In the genomic region with DNA sequence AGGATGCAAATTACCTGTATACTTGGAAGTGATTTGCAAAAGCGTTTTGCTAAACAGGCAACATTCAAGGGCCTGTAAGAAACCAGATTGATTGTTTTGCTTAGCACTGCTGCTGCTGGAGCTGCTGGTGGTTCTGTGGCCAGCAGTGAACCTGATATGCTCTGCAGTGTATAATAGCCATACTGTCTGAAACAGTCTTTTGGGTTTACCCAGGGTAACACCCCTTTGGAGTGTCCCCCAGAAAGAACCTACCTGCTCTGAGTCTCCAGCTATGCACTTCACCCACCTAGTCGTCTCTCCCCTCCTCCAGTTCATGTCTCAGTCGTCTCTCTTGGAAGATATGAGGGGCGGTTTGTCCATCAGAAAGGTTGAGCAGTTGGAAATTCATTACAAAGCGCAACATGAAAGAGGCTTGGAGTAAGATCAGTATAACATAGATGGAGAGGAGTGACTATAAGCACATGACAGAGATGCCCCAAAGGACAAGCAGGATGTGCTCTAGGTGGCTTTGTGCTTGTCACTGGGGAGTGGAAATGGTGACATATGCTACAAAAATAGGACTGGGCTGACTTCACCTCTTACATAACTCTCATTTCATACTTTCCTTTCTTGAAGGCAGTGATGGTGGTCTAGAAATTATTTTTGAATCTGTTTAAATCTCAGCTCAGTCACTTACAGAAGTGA, we compare ENCODE assay signal across 10 cellular contexts. TPM values are rescaled to one million over a fixed set of nuclear protein-coding genes. Genes with fewer than 3 reads are reported as not detected.
DNase-seq lines count a peak whose midpoint lies in the region; ATAC-seq, FAIRE-seq and TF ChIP-seq lines count a peak whose summit lies in the region.
"Had no signal": no experiment of that assay in that cellular context is flagged by ENCODE, and none has a peak within 500 bp of the region (broad histone marks: within the 10 kb centered on the region; RNA-seq: fewer than 3 reads in every experiment).

No MANE protein-coding gene starts in this region.

- H3K36me3 ChIP-seq in Karpas-422 (ENCODE audit: insufficient read depth, low read length) = peaks cover under 1% of the 10 kb centered on the region; the same call in 1 of the 2 replicates

- H3K4me3 Mint-ChIP-seq in glutamatergic neuron (ENCODE audit: unreplicated experiment) = peak overlapping the region; percentile 95

- no peak overlapping the region for H2AFZ ChIP-seq in Karpas-422 (ENCODE audit: low read length)

- H3K4me1 ChIP-seq in Karpas-422 (ENCODE audit: low read length) = peaks cover 52% of the 10 kb centered on the region

- peak; percentile 81 for FAIRE-seq in GM12892 (lab: Jason Lieb, UNC)

- peak; percentile 31 for ATAC-seq in GM21526 (IDR thresholded peaks at IDR 0.05; ENCODE audit: low FRiP score, unreplicated experiment)
- ATAC-seq in GM19455 (IDR thresholded peaks at IDR 0.05; ENCODE audit: unreplicated experiment) = no peak
- ATAC-seq in GM19023 (IDR thresholded peaks at IDR 0.05; ENCODE audit: unreplicated experiment) = no peak

- peaks cover 28% of the 10 kb centered on the region for H4K20me1 ChIP-seq in Karpas-422 (ENCODE audit: insufficient read depth, low read depth, low read length)

- no peak for TF ChIP-seq CTCF in glutamatergic neuron (IDR thresholded peaks at IDR 0.05; ENCODE audit: partially characterized antibody, unreplicated experiment)

- DNase-seq in GM12892 (ENCODE audit: insufficient read length) (no peak), Karpas-422 (peak; percentile 79), glutamatergic neuron (no peak), NCI-H345 treated with DMSO at 0.1 percent for 48 hours (lab: John Stamatoyannopoulos, UW; ENCODE audit: unreplicated experiment) (no peak), hepatic stellate cell (ENCODE audit: low spot score) (no peak)
- DNase-seq: mammary epithelial cell; NK-92 treated with Interleukin-12 subunit alpha and Interleukin-12 subunit beta, amount 100 ng/mL, for 24 hours had no signal

- H3K9me3 Mint-ChIP-seq in glutamatergic neuron (ENCODE audit: unreplicated experiment) = peaks cover 3% of the 10 kb centered on the region

- peak overlapping the region; percentile 78 for H3K27ac ChIP-seq in Karpas-422 (ENCODE audit: low read length)

- peaks cover 4% of the 10 kb centered on the region; the same call in 1 of the 2 replicates for H3K9me3 ChIP-seq in Karpas-422 (ENCODE audit: low read length)

- H3K9me2 ChIP-seq in Karpas-422 (replicated peaks; ENCODE audit: insufficient read depth, low read length) = no peaks in the 10 kb centered on the region

- H3K27me3 ChIP-seq in Karpas-422 (ENCODE audit: low read length) = no peaks in the 10 kb centered on the region

- peak overlapping the region; percentile 88 for H3K27ac Mint-ChIP-seq in glutamatergic neuron (ENCODE audit: unreplicated experiment)

- H3K4me1 Mint-ChIP-seq in glutamatergic neuron (ENCODE audit: low read depth, unreplicated experiment) = peaks cover 49% of the 10 kb centered on the region

- peak overlapping the region; percentile 97 for H3K9ac ChIP-seq in Karpas-422 (ENCODE audit: low read length)

- H3K79me2 ChIP-seq in Karpas-422 (ENCODE audit: low read length) = peaks cover 86% of the 10 kb centered on the region

- peak; percentile 61 for TF ChIP-seq POLR2A in GM12892 (IDR thresholded peaks at IDR 0.05; ENCODE audit: low read depth, low read length)

- H3K4me3 ChIP-seq in Karpas-422 (ENCODE audit: low read length) = peak overlapping the region; percentile 80; the same call in 1 of the 2 replicates

- H3K4me2 ChIP-seq in Karpas-422 (ENCODE audit: low read depth, low read length, poor library complexity, severe bottlenecking) = peak overlapping the region; percentile 87

- no peaks in the 10 kb centered on the region for H3K36me3 Mint-ChIP-seq in glutamatergic neuron (ENCODE audit: unreplicated experiment)

- peaks cover 4% of the 10 kb centered on the region for H3K27me3 Mint-ChIP-seq in glutamatergic neuron (ENCODE audit: unreplicated experiment)

RNA-seq across cellular contexts. Expression of gene MKRN2, which starts 3.8 kb away (rescaled TPM):
- polyA plus RNA-seq in GM12892 (2012; ENCODE audit: missing spikeins) = 30.0 TPM
- total RNA-seq in Karpas-422 (2014; rRNA removed; shearing (Covaris generic); ENCODE audit: low replicate concordance) = 41.9 and 44.5 TPM in 2 replicates
- total RNA-seq in glutamatergic neuron (ENCODE audit: unreplicated experiment) = 25.8 TPM

RNA-seq across cellular contexts. Expression of gene MKRN2OS, which starts 15.3 kb away (rescaled TPM):
- polyA plus RNA-seq in GM12892 (2012; ENCODE audit: missing spikeins) = 0.51 TPM
- not detected in 2 replicates for total RNA-seq in Karpas-422 (2014; rRNA removed; shearing (Covaris generic); ENCODE audit: low replicate concordance)
- not detected for total RNA-seq in glutamatergic neuron (ENCODE audit: unreplicated experiment)
